ENCODE assay signal across 15 cellular contexts in the genomic region with DNA sequence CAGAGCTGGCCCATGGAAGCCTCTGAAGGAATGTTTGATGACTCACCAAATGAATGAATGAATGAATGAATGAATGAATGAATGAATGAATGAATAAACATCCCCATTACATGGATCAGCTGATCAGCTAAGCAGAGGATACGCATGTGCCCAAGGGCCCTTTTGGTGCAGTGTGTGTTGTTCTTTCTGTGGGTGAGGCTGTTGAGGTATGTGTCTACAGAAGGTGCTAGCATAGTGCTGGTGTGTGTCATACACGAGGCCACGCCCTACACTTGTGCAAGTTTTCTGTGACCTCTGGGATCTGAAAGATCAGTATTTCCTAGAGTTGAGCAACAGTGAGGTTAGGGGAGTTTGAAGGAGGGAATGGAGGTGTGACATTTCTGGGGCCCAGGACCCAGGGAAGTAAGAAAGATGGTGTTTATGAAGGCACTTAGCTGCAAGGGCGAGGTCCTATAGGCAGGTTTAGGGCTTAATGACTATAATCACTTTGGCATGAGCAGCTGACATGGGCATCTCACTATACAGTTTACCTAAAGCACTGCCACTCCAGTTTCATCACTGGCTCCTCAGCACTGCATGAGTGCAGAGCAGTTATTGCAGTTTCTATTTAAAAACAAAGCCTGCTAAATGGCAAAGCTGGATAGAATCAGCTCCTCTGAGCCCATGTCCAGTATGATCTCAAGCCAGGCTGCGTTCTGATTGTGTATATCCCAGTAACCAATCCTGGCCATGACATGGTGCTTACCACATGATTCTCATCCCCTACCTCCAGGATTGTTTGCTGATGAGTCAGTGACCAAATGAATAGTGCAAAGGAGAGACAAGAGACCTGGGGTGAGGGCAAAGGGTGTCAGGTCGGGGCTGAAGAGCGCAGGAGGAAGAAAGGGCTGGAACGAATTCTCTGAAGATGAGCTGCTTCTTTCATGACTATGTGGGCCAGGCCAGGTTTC. TPM values are rescaled to one million over a fixed set of nuclear protein-coding genes. Genes with fewer than 3 reads are reported as not detected.
DNase-seq lines count a peak whose midpoint lies in the region; ATAC-seq and TF ChIP-seq lines count a peak whose summit lies in the region.
"Had no signal": no experiment of that assay in that cellular context is flagged by ENCODE, and none has a peak within 500 bp of the region (broad histone marks: within the 10 kb centered on the region; RNA-seq: fewer than 3 reads in every experiment).

No MANE protein-coding gene starts in this region.

- H3K4me2 ChIP-seq in HCT116 (ENCODE audit: low read length), result peak overlapping the region; percentile 27

- no peak overlapping the region for H3K4me3 ChIP-seq in HCT116 (replicated peaks in 1 of 2; ENCODE audit: low read depth in 1 of 2, low read length in 2 of 2)
- H3K4me3 ChIP-seq: gastroesophageal sphincter, sigmoid colon, SJCRH30 had no signal

- TF ChIP-seq RAD21 in HCT116 (IDR thresholded peaks at IDR 0.05; ENCODE audit: low read depth), result no peak

- intact Hi-C loops in HCT116 (cut with micrococcal nuclease), result no loop called here
- intact Hi-C loops in activated CD4-positive, alpha-beta memory T cell treated with anti-CD3 and anti-CD28 coated beads for 36 hours (cut with micrococcal nuclease), result no loop called here

- no peak overlapping the region for H3K9ac ChIP-seq in HCT116 (ENCODE audit: low read length)

- peak; percentile 55 for ATAC-seq in HCT116
- ATAC-seq in HG02970 (IDR thresholded peaks at IDR 0.05; ENCODE audit: low FRiP score, unreplicated experiment), result no peak
- ATAC-seq: gastroesophageal sphincter had no signal

- no peak overlapping the region for H3K27ac Mint-ChIP-seq in activated CD4-positive, alpha-beta memory T cell treated with anti-CD3 and anti-CD28 coated beads for 36 hours
- H3K27ac Mint-ChIP-seq: B cell had no signal

- H3K27ac ChIP-seq in HCT116 (ENCODE audit: low read depth, low read length), result no peak overlapping the region
- H3K27ac ChIP-seq: gastroesophageal sphincter, sigmoid colon, SJCRH30 had no signal

- peaks cover 2% of the 10 kb centered on the region for H3K9me3 Mint-ChIP-seq in activated CD4-positive, alpha-beta memory T cell treated with anti-CD3 and anti-CD28 coated beads for 36 hours

- H3K79me2 ChIP-seq in HCT116 (ENCODE audit: insufficient read depth, low read length), result no peaks in the 10 kb centered on the region

- H3K4me3 Mint-ChIP-seq in activated CD4-positive, alpha-beta memory T cell treated with anti-CD3 and anti-CD28 coated beads for 36 hours, result no peak overlapping the region
- H3K4me3 Mint-ChIP-seq: B cell had no signal

- DNase-seq in A172 (ENCODE audit: low spot score) (peak; percentile 75), HCT116 (ENCODE audit: low read depth, low spot score) (no peak), RPMI7951 (ENCODE audit: low read depth) (peak; percentile 46), iris pigment epithelial cell (ENCODE audit: low read depth) (peak; percentile 47), cerebellum (ENCODE audit: low spot score) (no peak), NCI-H187 (lab: John Stamatoyannopoulos, UW) (no peak)
- DNase-seq in activated CD4-positive, alpha-beta memory T cell treated with anti-CD3 and anti-CD28 coated beads for 36 hours, result no peak
- DNase-seq: activated gamma-delta T cell, cerebellar nuclear complex, NCI-H2029 treated with DMSO at 0.1 percent for 48 hours, sigmoid colon, SJCRH30 had no signal

- POLR2A ChIA-PET in HCT116 (lab: Charles Lee), result no interaction called here
- POLR2A ChIA-PET in activated CD4-positive, alpha-beta memory T cell treated with anti-CD3 and anti-CD28 coated beads for 36 hours (lab: Charles Lee), result no interaction called here

- H3K36me3 ChIP-seq in HCT116 (ENCODE audit: control insufficient read depth in 1 of 2, insufficient read depth in 2 of 2, low read length in 2 of 2), result no peaks in the 10 kb centered on the region
- H3K36me3 ChIP-seq: gastroesophageal sphincter, sigmoid colon, SJCRH30 had no signal

- TF ChIP-seq POLR2A in HCT116 (IDR thresholded peaks at IDR 0.05; ENCODE audit: borderline replicate concordance, extremely low read depth, insufficient read depth, insufficient read length), result no peak

- no peaks in the 10 kb centered on the region for H3K27me3 ChIP-seq in HCT116 (ENCODE audit: insufficient read depth, low read length)
- H3K27me3 ChIP-seq: SJCRH30 had no signal

- no peaks in the 10 kb centered on the region for H3K27me3 Mint-ChIP-seq in activated CD4-positive, alpha-beta memory T cell treated with anti-CD3 and anti-CD28 coated beads for 36 hours

- H3K4me1 Mint-ChIP-seq in activated CD4-positive, alpha-beta memory T cell treated with anti-CD3 and anti-CD28 coated beads for 36 hours (ENCODE audit: low read depth), result no peaks in the 10 kb centered on the region

- no peaks in the 10 kb centered on the region for H3K36me3 Mint-ChIP-seq in activated CD4-positive, alpha-beta memory T cell treated with anti-CD3 and anti-CD28 coated beads for 36 hours

- RAD21 ChIA-PET in HCT116 (lab: Charles Lee; ENCODE audit: low non-redundant PET in 1 of 2, low total read pairs in 2 of 2, uncharacterized antibody in 2 of 2, unreplicated experiment in 2 of 2), result interaction anchor here in 1 of 2 experiments (0.5 kb wide), 1 partner anchor 232 kb away, joined by 3 read pairs; no protein-coding TSS in a partner anchor

- H4K20me1 ChIP-seq in HCT116 (ENCODE audit: insufficient read depth), result no peaks in the 10 kb centered on the region

- peak overlapping the region; percentile 64 for H2AFZ ChIP-seq in HCT116 (ENCODE audit: low read depth, low read length, poor library complexity, severe bottlenecking)

- H3K9me3 ChIP-seq in HCT116 (ENCODE audit: control insufficient read depth in 1 of 2, insufficient read depth in 1 of 2, low read depth in 1 of 2, low read length in 2 of 2), result no peaks in the 10 kb centered on the region
- H3K9me3 ChIP-seq: gastroesophageal sphincter, sigmoid colon, SJCRH30 had no signal

- no peaks in the 10 kb centered on the region for H3K9me2 ChIP-seq in HCT116 (ENCODE audit: insufficient read depth)

- CTCF ChIA-PET in HCT116 (lab: Charles Lee), result interaction anchor here (1.1 kb wide), 1 partner anchor 18 kb away, joined by 3 read pairs; no protein-coding TSS in a partner anchor
- CTCF ChIA-PET in activated CD4-positive, alpha-beta memory T cell treated with anti-CD3 and anti-CD28 coated beads for 36 hours (lab: Charles Lee), result interaction anchor here (0.8 kb wide), 1 partner anchor 626 kb away, joined by 3 read pairs; no protein-coding TSS in a partner anchor

- no peak for TF ChIP-seq CTCF in HCT116 (IDR thresholded peaks at IDR 0.05 in 2 of 3, conservative IDR thresholded peaks at IDR 0.05 in 1 of 3; ENCODE audit: borderline replicate concordance in 1 of 3, insufficient read depth in 1 of 3, low read depth in 2 of 3, low read length in 2 of 3)

- peaks cover 2 to 22% of the 10 kb centered on the region in 2 experiments; a peak in 2 of 4 replicates for H3K4me1 ChIP-seq in HCT116 (ENCODE audit: control insufficient read depth in 1 of 2, insufficient read depth in 2 of 2, low read length in 2 of 2)
- H3K4me1 ChIP-seq: gastroesophageal sphincter, sigmoid colon, SJCRH30 had no signal

- BruUV-seq in HCT116 (replicated peaks; lab: Mats Ljungman, UMichigan), result no TSS peak

TF ChIP-seq in HCT116, 20 proteins besides CTCF, POLR2A, EP300 and RAD21:
- TF ChIP-seq EZH2phosphoT487 (IDR thresholded peaks at IDR 0.05; ENCODE audit: borderline replicate concordance) (no peak), EGR1 (IDR thresholded peaks at IDR 0.05; ENCODE audit: low read depth) (no peak), SP1 (IDR thresholded peaks at IDR 0.05; ENCODE audit: low read depth) (0 out of 2 replicates have a peak, but pooled peaks have one; percentile 20), ELF1 (IDR thresholded peaks at IDR 0.05; ENCODE audit: borderline replicate concordance, low read depth) (no peak), SRF (IDR thresholded peaks at IDR 0.05; ENCODE audit: low read depth) (no peak), CEBPB (IDR thresholded peaks at IDR 0.05; ENCODE audit: low read depth) (peak; percentile 67)

RNA-seq across cellular contexts. Expression of gene E2F8, which starts 36.4 kb away (rescaled TPM):
- total RNA-seq in A172 (2014; rRNA removed; shearing (Covaris generic)), result 6.5 and 8.2 TPM in 2 replicates
- total RNA-seq in HCT116 (2021; ENCODE audit: unreplicated experiment), result 18.4 TPM
- polyA plus RNA-seq in HCT116 (2012), result 8.2 and 10.6 TPM in 2 replicates
- total RNA-seq in RPMI7951 (2014; rRNA removed; shearing (Covaris generic)), result 4.7 and 5.0 TPM in 2 replicates
- 1.6 TPM for total RNA-seq in cerebellum
- total RNA-seq in activated CD4-positive, alpha-beta memory T cell treated with anti-CD3 and anti-CD28 coated beads for 36 hours, result 10 to 100 TPM; 16.0 to 16.5 TPM

Comparison
In these comparisons a context has a peak if more than half of its experiments do, and no peak if none do; other contexts are left out.
1. DNase-seq: peak in A172 (single experiment), RPMI7951 (single experiment) and iris pigment epithelial cell (single experiment); none in HCT116 (single experiment), cerebellum (single experiment), NCI-H187 (0 of 2) and activated CD4-positive, alpha-beta memory T cell treated with anti-CD3 and anti-CD28 coated beads for 36 hours (single experiment).